In genomic region chr2:73647690-73648089, GRCh38 we compare ENCODE assay signal across 20 cellular contexts. TPM values are rescaled to one million over a fixed set of nuclear protein-coding genes. Genes with fewer than 3 reads are reported as not detected.
"Had no signal": no experiment of that assay in that cellular context is flagged by ENCODE, and none has a peak within 500 bp of the region (broad histone marks: within the 10 kb centered on the region; RNA-seq: fewer than 3 reads in every experiment).

No MANE protein-coding gene starts in this region.

RNA-seq across cellular contexts. Expression of gene NAT8, which starts 5.5 kb away (rescaled TPM):
- total RNA-seq: activated CD4-positive, alpha-beta memory T cell treated with anti-CD3 and anti-CD28 coated beads for 36 hours; activated CD4-positive, alpha-beta T cell treated with anti-CD3 and anti-CD28 coated beads for 36 hours; activated CD8-positive, alpha-beta memory T cell treated with anti-CD3 and anti-CD28 coated beads for 36 hours; activated CD8-positive, alpha-beta T cell treated with anti-CD3 and anti-CD28 coated beads for 36 hours; activated naive CD4-positive, alpha-beta T cell treated with anti-CD3 and anti-CD28 coated beads for 36 hours; activated naive CD4-positive, alpha-beta T cell treated with anti-CD3 and anti-CD28 coated beads, Interleukin-2, amount 50 U/mL, for 72 hours; activated naive CD8-positive, alpha-beta T cell treated with anti-CD3 and anti-CD28 coated beads for 36 hours; activated T-cell treated with anti-CD3 and anti-CD28 coated beads, Interleukin-2, amount 50 U/mL, for 4 hours; activated T-cell treated with anti-CD3 and anti-CD28 coated beads, Interleukin-2, amount 50 U/mL, for 72 hours; activated T-helper 1 cell treated with anti-CD3 and anti-CD28 coated beads, Interleukin-12 subunit alpha, Interleukin-12 subunit beta, Interleukin-2, Interleukin-4 antibody, amounts not matched to agents 30 ng/mL and 10 ng/mL and 1 ng/mL, durations not matched to agents 14 hours and 24 hours and 36 hours; activated T-helper 17 cell treated with anti-CD3 and anti-CD28 coated beads, Interleukin-2, amount 50 U/mL, for 72 hours; aorta; astrocyte; body of pancreas; breast epithelium; cardiac septum; cerebellum; T-helper 17 cell; T-helper 2 cell treated with Interferon-gamma antibody and Interleukin-4, amounts not matched to agents 100 ng/mL and 5 ng/mL, for 36 hours; WTC11 had no signal
- polyA plus RNA-seq: aorta had no signal
